In genomic region chr2:238938460-238939055, GRCh38 we compare ENCODE assay signal across 13 cellular contexts.
DNase-seq lines count a peak whose midpoint lies in the region; FAIRE-seq and TF ChIP-seq lines count a peak whose summit lies in the region.
"Had no signal": no experiment of that assay in that cellular context is flagged by ENCODE, and none has a peak within 500 bp of the region (broad histone marks: within the 10 kb centered on the region; RNA-seq: fewer than 3 reads in every experiment).

No MANE protein-coding gene starts in this region.

- H3K27me3 ChIP-seq in tibial nerve (no peaks in the 10 kb centered on the region), brain microvascular endothelial cell (replicated peaks) (no peaks in the 10 kb centered on the region)

- peaks cover 0 to 14% (median 8%) of the 10 kb centered on the region in 4 donors for H3K4me1 ChIP-seq in tibial nerve

- TF ChIP-seq EP300 in tibial nerve (IDR thresholded peaks at IDR 0.05) = peak; percentile 36 to 82

- no peak overlapping the region for H3K4me3 ChIP-seq in coronary artery
- H3K4me3 ChIP-seq in lower leg skin (ENCODE audit: low read depth, poor library complexity, severe bottlenecking) = no peak overlapping the region
- no peak overlapping the region for H3K4me3 ChIP-seq in tibial nerve
- H3K4me3 ChIP-seq in brain microvascular endothelial cell (ENCODE audit: low read depth, low read length) = no peak overlapping the region

- FAIRE-seq in RCC 7860 (lab: Jason Lieb, UNC) = no peak
- FAIRE-seq: endothelial cell of umbilical vein had no signal

- H3K36me3 ChIP-seq in tibial nerve (no peaks in the 10 kb centered on the region), brain microvascular endothelial cell (replicated peaks) (no peaks in the 10 kb centered on the region)

- TF ChIP-seq CTCF in coronary artery (IDR thresholded peaks at IDR 0.05) (no peak), lower leg skin (IDR thresholded peaks at IDR 0.05) (no peak), tibial nerve (IDR thresholded peaks at IDR 0.05) (no peak), brain microvascular endothelial cell (IDR thresholded peaks at IDR 0.05; ENCODE audit: low read depth, low read length, missing control alignments) (no peak)

- 44 to 46% methylated on average over 14 to 20 of the region's 20 CpGs for WGBS in lower leg skin, 2 donors
- WGBS in tibial nerve, 2 donors = 53 to 67% methylated on average over 17 to 19 of the region's 20 CpGs

- peak; percentile 49 for DNase-seq in HS-5 (ENCODE audit: low read depth)
- peak; percentile 92 for DNase-seq in coronary artery (ENCODE audit: low spot score)
- peak; percentile 88 to 97 for DNase-seq in lower leg skin (ENCODE audit: low spot score in 2 of 2)
- DNase-seq in tibial nerve (ENCODE audit: low spot score in 2 of 2) = peak; percentile 90 to 91
- no peak for DNase-seq in SIG-M5 treated with dmso at 0.1 percent for 504 hours (lab: John Stamatoyannopoulos, UW; ENCODE audit: unreplicated experiment)
- DNase-seq in anterior cingulate cortex (lab: John Stamatoyannopoulos, UW) = no peak
- no peak for DNase-seq in RCC 7860 (ENCODE audit: low spot score)
- DNase-seq in brain microvascular endothelial cell = no peak
- DNase-seq: activated B cell treated with CpG ODN at 0.5 μM for 24 hours; activated naive CD4-positive, alpha-beta T cell treated with anti-CD3 and anti-CD28 coated beads, Interleukin-2, amount 10 ng/mL, durations not matched to agents 7 days and 5 days; mesendoderm; NCI-H1417 treated with DMSO at 0.1 percent for 48 hours had no signal

- intact Hi-C loops in lower leg skin (cut with DNase I; ENCODE audit: low total_unique reads) = no loop called here

- peaks cover 0 to 7% (median 3%) of the 10 kb centered on the region in 4 donors for H3K9me3 ChIP-seq in tibial nerve

- TF ChIP-seq POLR2A in lower leg skin (IDR thresholded peaks at IDR 0.05) = no peak
- no peak for TF ChIP-seq POLR2A in tibial nerve (IDR thresholded peaks at IDR 0.05)

- in situ Hi-C loops in brain microvascular endothelial cell (cut with HindIII; ENCODE audit: low pct_ligation_motif_present, low sequenced_read_pairs) = no loop called here

- H3K27ac ChIP-seq in coronary artery (peak overlapping the region in 1 of 2 donors; percentile 72), tibial nerve (peak overlapping the region in 2 of 4 donors; percentile 77 to 80), brain microvascular endothelial cell (no peak overlapping the region)

Comparison
In these comparisons a context has a peak if more than half of its experiments do, and no peak if none do; other contexts are left out.
1. DNase-seq: peak in HS-5 (single experiment), coronary artery (single experiment), lower leg skin (2 of 2) and tibial nerve (2 of 2); none in SIG-M5 treated with dmso at 0.1 percent for 504 hours (single experiment), anterior cingulate cortex (0 of 58), RCC 7860 (single experiment) and brain microvascular endothelial cell (single experiment).